1 cellular context compared by ENCODE assay signal in the genomic region with DNA sequence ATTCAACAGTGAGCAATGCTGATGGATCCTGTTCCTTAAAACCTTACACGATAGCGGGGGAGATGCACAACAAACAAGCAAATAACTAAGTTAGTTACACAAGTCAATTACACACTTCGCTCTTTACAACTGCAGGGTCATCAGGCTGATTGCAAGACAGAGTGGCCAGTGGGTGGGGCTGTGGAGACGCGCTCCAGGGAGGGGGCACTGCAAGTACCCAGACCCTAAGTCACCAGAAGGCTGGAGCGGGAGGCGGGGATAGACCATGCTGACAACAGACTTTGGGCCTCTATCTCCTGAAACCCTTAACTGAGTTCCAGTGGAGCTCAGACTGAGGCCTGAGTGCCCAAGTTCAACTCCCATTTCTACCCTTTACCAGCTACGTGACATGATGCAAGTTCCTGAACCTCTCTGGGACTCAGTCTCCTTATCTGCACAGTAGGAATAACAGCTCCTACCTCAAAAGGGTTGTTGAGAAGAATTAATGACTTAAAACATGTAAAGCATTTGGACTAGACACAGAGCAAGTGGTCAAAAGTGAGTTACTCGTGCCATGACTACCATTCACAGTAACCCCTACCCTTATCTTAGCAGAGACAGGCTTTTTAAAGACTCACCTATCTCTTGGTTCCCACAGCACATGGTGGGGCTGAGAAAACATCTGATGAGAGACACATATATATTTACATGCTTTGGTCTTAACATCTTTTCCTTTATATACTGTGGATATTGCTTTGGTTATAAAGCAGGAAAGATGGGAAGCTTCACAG.
A peak's percentile ranks its signal among the peaks of the same experiment; 100 is the strongest.
TF ChIP-seq lines count a peak whose summit lies in the region.

No MANE protein-coding gene starts in this region.

TF ChIP-seq in K562, 482 proteins besides CTCF, POLR2A, EP300 and RAD21 (continued from another document and continues in another):
- no peak; the same call in 1 of the 2 replicates for TF ChIP-seq ZFX (CRISPR knock-in tag; IDR thresholded peaks at IDR 0.05)
- TF ChIP-seq ZNF232 (CRISPR knock-in tag; IDR thresholded peaks at IDR 0.05): no peak
- TF ChIP-seq TFAM (CRISPR knock-in tag; conservative IDR thresholded peaks at IDR 0.05): no peak
- TF ChIP-seq ASH1L (IDR thresholded peaks at IDR 0.05; ENCODE audit: borderline replicate concordance, low read depth, partially characterized antibody): no peak
- no peak for TF ChIP-seq HEY1 (CRISPR knock-in tag; IDR thresholded peaks at IDR 0.05; ENCODE audit: borderline replicate concordance)
- TF ChIP-seq FOXK2 (conservative IDR thresholded peaks at IDR 0.05 in 1 of 2, IDR thresholded peaks at IDR 0.05 in 1 of 2; ENCODE audit: low read depth in 2 of 2): peak in 1 of 2 experiments; percentile 7; a peak in 1 of 4 replicates
- no peak for TF ChIP-seq ZFP36 (IDR thresholded peaks at IDR 0.05; ENCODE audit: low read depth, low read length, partially characterized antibody)
- no peak for TF ChIP-seq ZNF134 (CRISPR knock-in tag; conservative IDR thresholded peaks at IDR 0.05)
- TF ChIP-seq ESRRB (CRISPR knock-in tag; IDR thresholded peaks at IDR 0.05; ENCODE audit: borderline replicate concordance): no peak
- no peak for TF ChIP-seq FOXA3 (CRISPR knock-in tag; conservative IDR thresholded peaks at IDR 0.05 in 1 of 2, IDR thresholded peaks at IDR 0.05 in 1 of 2)
- TF ChIP-seq, protein P1, sequence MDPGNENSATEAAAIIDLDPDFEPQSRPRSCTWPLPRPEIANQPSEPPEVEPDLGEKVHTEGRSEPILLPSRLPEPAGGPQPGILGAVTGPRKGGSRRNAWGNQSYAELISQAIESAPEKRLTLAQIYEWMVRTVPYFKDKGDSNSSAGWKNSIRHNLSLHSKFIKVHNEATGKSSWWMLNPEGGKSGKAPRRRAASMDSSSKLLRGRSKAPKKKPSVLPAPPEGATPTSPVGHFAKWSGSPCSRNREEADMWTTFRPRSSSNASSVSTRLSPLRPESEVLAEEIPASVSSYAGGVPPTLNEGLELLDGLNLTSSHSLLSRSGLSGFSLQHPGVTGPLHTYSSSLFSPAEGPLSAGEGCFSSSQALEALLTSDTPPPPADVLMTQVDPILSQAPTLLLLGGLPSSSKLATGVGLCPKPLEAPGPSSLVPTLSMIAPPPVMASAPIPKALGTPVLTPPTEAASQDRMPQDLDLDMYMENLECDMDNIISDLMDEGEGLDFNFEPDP (CRISPR knock-in tag; IDR thresholded peaks at IDR 0.05): no peak
- TF ChIP-seq ZNF79 (CRISPR knock-in tag; IDR thresholded peaks at IDR 0.05; ENCODE audit: low read depth): no peak
- no peak for TF ChIP-seq KAT7 (CRISPR knock-in tag; IDR thresholded peaks at IDR 0.05; ENCODE audit: borderline replicate concordance)
- no peak for TF ChIP-seq CHD4 (IDR thresholded peaks at IDR 0.05; ENCODE audit: insufficient read depth, insufficient replicate concordance, low read depth, low read length, poor library complexity, severe bottlenecking)
- 0 out of 2 replicates have a peak, but pooled peaks have one; percentile 56 for TF ChIP-seq ZBTB7A (IDR thresholded peaks at IDR 0.05; ENCODE audit: borderline replicate concordance, control insufficient read depth, low read depth, low read length)
- TF ChIP-seq PRDM10 (IDR thresholded peaks at IDR 0.05; ENCODE audit: partially characterized antibody): no peak
- TF ChIP-seq KLF10 (CRISPR knock-in tag; IDR thresholded peaks at IDR 0.05): no peak
- no peak for TF ChIP-seq ZNF436 (CRISPR knock-in tag; IDR thresholded peaks at IDR 0.05)
- no peak for TF ChIP-seq TEAD1 (CRISPR knock-in tag; IDR thresholded peaks at IDR 0.05)
- no peak for TF ChIP-seq BRCA1 (IDR thresholded peaks at IDR 0.05)
- no peak for TF ChIP-seq BRCA1 (CRISPR knock-in tag; IDR thresholded peaks at IDR 0.05)
- no peak for TF ChIP-seq FOXK1 (CRISPR knock-in tag; IDR thresholded peaks at IDR 0.05; ENCODE audit: borderline replicate concordance)
- peak; percentile 86 for TF ChIP-seq POLR2AphosphoS5 (IDR thresholded peaks at IDR 0.05; ENCODE audit: control insufficient read depth, insufficient read depth, low read depth, low read length)
- peak; percentile 60 for TF ChIP-seq ZNF592 (IDR thresholded peaks at IDR 0.05)
- no peak for TF ChIP-seq ZNF239 (CRISPR knock-in tag; IDR thresholded peaks at IDR 0.05)
- TF ChIP-seq BRD4 (IDR thresholded peaks at IDR 0.05): no peak
- TF ChIP-seq ZNF316 (IDR thresholded peaks at IDR 0.05): no peak
- no peak for TF ChIP-seq TOE1 (IDR thresholded peaks at IDR 0.05; ENCODE audit: borderline replicate concordance)
- TF ChIP-seq TOE1 (CRISPR knock-in tag; IDR thresholded peaks at IDR 0.05; ENCODE audit: borderline replicate concordance, low read depth): no peak
- TF ChIP-seq CBFB (CRISPR knock-in tag; IDR thresholded peaks at IDR 0.05): no peak
- TF ChIP-seq CHAMP1 (IDR thresholded peaks at IDR 0.05): no peak
- TF ChIP-seq ZC3H4 (CRISPR knock-in tag; IDR thresholded peaks at IDR 0.05; ENCODE audit: borderline replicate concordance): no peak
- no peak for TF ChIP-seq FOXA1 (IDR thresholded peaks at IDR 0.05; ENCODE audit: borderline replicate concordance)
- TF ChIP-seq EWSR1 (IDR thresholded peaks at IDR 0.05; ENCODE audit: borderline replicate concordance, low read depth, partially characterized antibody): no peak
- TF ChIP-seq SP1 (CRISPR knock-in tag; IDR thresholded peaks at IDR 0.05): no peak
- TF ChIP-seq ZNF507 (tag; conservative IDR thresholded peaks at IDR 0.05): no peak
- TF ChIP-seq CEBPB (tag; IDR thresholded peaks at IDR 0.05): no peak
- no peak for TF ChIP-seq ETS1 (conservative IDR thresholded peaks at IDR 0.05; ENCODE audit: control insufficient read depth, low read depth, low read length)
- TF ChIP-seq TCF7 (IDR thresholded peaks at IDR 0.05; ENCODE audit: borderline replicate concordance): no peak
- no peak for TF ChIP-seq ATF2 (CRISPR knock-in tag; IDR thresholded peaks at IDR 0.05)
- TF ChIP-seq NR2C2 (CRISPR knock-in tag; IDR thresholded peaks at IDR 0.05): no peak
- TF ChIP-seq NR2C2 (tag; IDR thresholded peaks at IDR 0.05): no peak
- TF ChIP-seq ATF7 (IDR thresholded peaks at IDR 0.05): 0 out of 2 replicates have a peak, but pooled peaks have one; percentile 23
- TF ChIP-seq BHLHE40 (IDR thresholded peaks at IDR 0.05; ENCODE audit: low read length): peak; percentile 70; the same call in 1 of the 2 replicates
- no peak for TF ChIP-seq HMG20B (CRISPR knock-in tag; IDR thresholded peaks at IDR 0.05)
- no peak for TF ChIP-seq ZNF277 (CRISPR knock-in tag; IDR thresholded peaks at IDR 0.05; ENCODE audit: borderline replicate concordance)
- TF ChIP-seq PHF8 (IDR thresholded peaks at IDR 0.05; ENCODE audit: borderline replicate concordance, low read length): no peak
- no peak for TF ChIP-seq NFXL1 (CRISPR knock-in tag; IDR thresholded peaks at IDR 0.05)
- TF ChIP-seq PHTF2 (CRISPR knock-in tag; IDR thresholded peaks at IDR 0.05): no peak
- no peak for TF ChIP-seq FUS (optimal IDR thresholded peaks at IDR 0.05; ENCODE audit: low read depth, low read length)
- no peak for TF ChIP-seq YY1 (IDR thresholded peaks at IDR 0.05; ENCODE audit: borderline replicate concordance in 1 of 3, control insufficient read depth in 1 of 3, extremely low read depth in 1 of 3, insufficient read depth in 3 of 3, insufficient read length in 1 of 3, insufficient replicate concordance in 2 of 3, low read depth in 1 of 3, low read length in 2 of 3)
- TF ChIP-seq TRIM24 (IDR thresholded peaks at IDR 0.05): peak; percentile 61 to 75; a peak in 3 of 4 replicates
- TF ChIP-seq ZNF197 (CRISPR knock-in tag; IDR thresholded peaks at IDR 0.05; ENCODE audit: low read depth): no peak
